12 cellular contexts compared by ENCODE assay signal in genomic region chr12:123058980-123059379, GRCh38.
DNase-seq lines count a peak whose midpoint lies in the region; ATAC-seq and TF ChIP-seq lines count a peak whose summit lies in the region.
"Had no signal": no experiment of that assay in that cellular context is flagged by ENCODE, and none has a peak within 500 bp of the region (broad histone marks: within the 10 kb centered on the region; RNA-seq: fewer than 3 reads in every experiment).

No MANE protein-coding gene starts in this region.

- H3K27me3 ChIP-seq in Panc1 (ENCODE audit: control insufficient read depth, insufficient read depth, low read length) (no peaks in the 10 kb centered on the region), gastrocnemius medialis (no peaks in the 10 kb centered on the region), A673 (replicated peaks; ENCODE audit: insufficient read depth, low read depth, low read length, poor library complexity) (no peaks in the 10 kb centered on the region)
- H3K27me3 ChIP-seq: neutrophil had no signal

- no peaks in the 10 kb centered on the region for H3K36me3 ChIP-seq in Panc1 (ENCODE audit: control insufficient read depth, insufficient read depth, low read length)
- H3K36me3 ChIP-seq in gastrocnemius medialis = no peaks in the 10 kb centered on the region
- H3K36me3 ChIP-seq in A673 (ENCODE audit: insufficient read depth, low read length, poor library complexity, severe bottlenecking) = no peaks in the 10 kb centered on the region
- H3K36me3 ChIP-seq: neutrophil had no signal

- BruUV-seq in Panc1 (replicated peaks; lab: Mats Ljungman, UMichigan) (no TSS peak), A673 (replicated peaks; lab: Mats Ljungman, UMichigan) (no TSS peak)

- ATAC-seq in Panc1 (no peak), gastrocnemius medialis (no peak), GM21526 (IDR thresholded peaks at IDR 0.05; ENCODE audit: low FRiP score, unreplicated experiment) (no peak), GM21825 (IDR thresholded peaks at IDR 0.05; ENCODE audit: unreplicated experiment) (no peak)

- H3K27ac ChIP-seq in Panc1 (ENCODE audit: low read length) (0 out of 2 replicates have a peak overlapping the region, but pooled peaks have one; percentile 29), gastrocnemius medialis (peak overlapping the region in 3 of 4 donors; percentile 13 to 37 (median 33)), A673 (ENCODE audit: low read depth, low read length, poor library complexity, severe bottlenecking) (no peak overlapping the region)
- H3K27ac ChIP-seq: neutrophil had no signal

- H3K4me1 ChIP-seq in Panc1 (ENCODE audit: control insufficient read depth, insufficient read depth, low read length) (peaks cover 45% of the 10 kb centered on the region), gastrocnemius medialis (peaks cover 69 to 71% of the 10 kb centered on the region in 2 donors), A673 (ENCODE audit: insufficient read depth, low read length, poor library complexity, severe bottlenecking) (peaks cover 7% of the 10 kb centered on the region)

- H3K9me3 ChIP-seq in Panc1 (ENCODE audit: control insufficient read depth, insufficient read depth, low read depth, low read length) (no peaks in the 10 kb centered on the region), gastrocnemius medialis (no peaks in the 10 kb centered on the region), A673 (ENCODE audit: low read depth, low read length, poor library complexity, severe bottlenecking) (no peaks in the 10 kb centered on the region)
- H3K9me3 ChIP-seq: neutrophil had no signal

- in situ Hi-C loops in Panc1 (cut with HindIII; ENCODE audit: low pct_unique_long_range_greater_than_20kb, low sequenced_read_pairs) (no loop called here), gastrocnemius medialis (cut with MboI; ENCODE audit: low sequenced_read_pairs in 4 of 4) (no loop called here)

- DNase-seq in DMS79 treated with DMSO at 0.1 percent for 48 hours (lab: John Stamatoyannopoulos, UW) = peak; percentile 99
- DNase-seq in DMS79 (lab: John Stamatoyannopoulos, UW) = no peak
- DNase-seq in Panc1 (ENCODE audit: low read depth, low spot score) = no peak
- peak; percentile 91 to 95 for DNase-seq in foreskin fibroblast
- no peak for DNase-seq in gastrocnemius medialis
- no peak for DNase-seq in A673 (ENCODE audit: low spot score)
- DNase-seq: 8988T, DND-41, OCI-M1 had no signal

- TF ChIP-seq POLR2A in gastrocnemius medialis (IDR thresholded peaks at IDR 0.05) = no peak

- intact Hi-C loops in Panc1 (cut with micrococcal nuclease; ENCODE audit: unreplicated experiment) (no loop called here), gastrocnemius medialis (cut with DNase I; ENCODE audit: low total_unique reads) (no loop called here), A673 (cut with micrococcal nuclease; ENCODE audit: unreplicated experiment) (no loop called here)

- CTCF ChIA-PET in Panc1 (lab: Charles Lee) = interaction anchor here (0.5 kb wide), 1 partner anchor 577 kb away, joined by 9 read pairs; no protein-coding TSS in a partner anchor
- CTCF ChIA-PET in A673 (lab: Charles Lee) = no interaction called here

- POLR2A ChIA-PET in Panc1 (lab: Charles Lee) = no interaction called here
- POLR2A ChIA-PET in A673 (lab: Charles Lee; ENCODE audit: low non-redundant PET) = no interaction called here

- no peak overlapping the region for H3K4me3 ChIP-seq in Panc1 (ENCODE audit: low read depth in 2 of 2, low read length in 2 of 2)
- no peak overlapping the region for H3K4me3 ChIP-seq in foreskin fibroblast (ENCODE audit: low read depth in 1 of 2, low read length in 2 of 2)
- H3K4me3 ChIP-seq in gastrocnemius medialis = no peak overlapping the region
- H3K4me3 ChIP-seq in A673 (ENCODE audit: low read depth, low read length, poor library complexity, severe bottlenecking) = no peak overlapping the region

- no peak for TF ChIP-seq CTCF in Panc1 (IDR thresholded peaks at IDR 0.05)
- TF ChIP-seq CTCF in foreskin fibroblast (IDR thresholded peaks at IDR 0.05; ENCODE audit: low read depth, low read length) = no peak
- TF ChIP-seq CTCF in gastrocnemius medialis (IDR thresholded peaks at IDR 0.05 in 4 of 5, conservative IDR thresholded peaks at IDR 0.05 in 1 of 5) = no peak
- TF ChIP-seq CTCF in A673 (conservative IDR thresholded peaks at IDR 0.05; ENCODE audit: low read depth, low read length) = no peak

Comparison
In these comparisons a context has a peak if more than half of its experiments do, and no peak if none do; other contexts are left out.
1. DNase-seq: peak in DMS79 treated with DMSO at 0.1 percent for 48 hours (single experiment) and foreskin fibroblast (2 of 2); none in DMS79 (single experiment), Panc1 (single experiment), gastrocnemius medialis (0 of 2) and A673 (single experiment).